9 cellular contexts compared by ENCODE assay signal in the genomic region with DNA sequence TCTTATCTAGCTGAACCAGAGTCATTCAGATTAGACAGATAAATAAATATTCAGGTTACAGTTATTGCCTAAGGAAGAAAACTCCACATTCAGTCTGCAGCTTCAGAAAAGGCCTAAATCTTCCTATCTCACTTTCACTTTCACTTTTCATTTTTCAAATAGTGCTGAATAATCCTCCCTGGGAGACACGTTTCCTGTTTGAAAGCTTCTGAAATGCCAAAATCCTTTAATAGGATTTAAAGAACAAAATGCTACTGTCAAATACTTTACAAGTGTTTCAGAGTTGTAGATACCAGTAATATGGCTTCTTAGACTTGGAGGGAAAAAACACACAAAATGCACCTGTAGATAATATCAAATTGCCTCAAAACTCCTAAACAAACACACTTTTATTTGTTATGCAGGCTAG. TPM values are rescaled to one million over a fixed set of nuclear protein-coding genes. Genes with fewer than 3 reads are reported as not detected.
DNase-seq lines count a peak whose midpoint lies in the region; ATAC-seq and TF ChIP-seq lines count a peak whose summit lies in the region.
"Had no signal": no experiment of that assay in that cellular context is flagged by ENCODE, and none has a peak within 500 bp of the region (broad histone marks: within the 10 kb centered on the region; RNA-seq: fewer than 3 reads in every experiment).

No MANE protein-coding gene starts in this region.

- DNase-seq in stimulated activated naive CD8-positive, alpha-beta T cell treated with anti-CD3 and anti-CD28 coated beads, Interleukin-15, Interleukin-2, amounts not matched to agents 100 U/mL and 50 U/mL, for 24 hours: no peak
- DNase-seq in OCI-M1 (lab: John Stamatoyannopoulos, UW) (peak; percentile 91), dermis microvascular lymphatic vessel endothelial cell (ENCODE audit: low read depth in 2 of 2) (peak; percentile 41 to 53), neural progenitor cell (ENCODE audit: low spot score) (no peak), activated gamma-delta T cell treated with Interleukin-2 at 50 U/mL for 16 hours (no peak), WERI-Rb-1 (no peak)
- DNase-seq in activated effector memory CD4-positive, alpha-beta T cell treated with Interleukin-2 at 50 U/mL for 16 hours: no peak

- H3K36me3 ChIP-seq in neural progenitor cell: peaks cover 9% of the 10 kb centered on the region
- H3K36me3 ChIP-seq in WERI-Rb-1: peaks cover 46% of the 10 kb centered on the region

- TF ChIP-seq CTCF in neural progenitor cell (IDR thresholded peaks at IDR 0.05) (no peak), WERI-Rb-1 (IDR thresholded peaks at IDR 0.05; ENCODE audit: low read depth, low read length) (no peak)

- H3K9ac ChIP-seq in neural progenitor cell: peak overlapping the region; percentile 40

- H4K20me1 ChIP-seq in neural progenitor cell (ENCODE audit: low read depth): peaks cover 31% of the 10 kb centered on the region

- no peak overlapping the region for H3K4me2 ChIP-seq in neural progenitor cell

- no peak for ATAC-seq in stimulated activated naive CD8-positive, alpha-beta T cell treated with anti-CD3 and anti-CD28 coated beads, Interleukin-15, Interleukin-2, amounts not matched to agents 100 U/mL and 50 U/mL, for 24 hours

- H3K4me1 ChIP-seq in neural progenitor cell: peaks cover 6% of the 10 kb centered on the region

- H3K9me3 Mint-ChIP-seq in stimulated activated naive CD8-positive, alpha-beta T cell treated with anti-CD3 and anti-CD28 coated beads, Interleukin-15, Interleukin-2, amounts not matched to agents 100 ng/mL and 50 ng/mL, for 24 hours: no peaks in the 10 kb centered on the region
- H3K9me3 Mint-ChIP-seq in neural progenitor cell: no peaks in the 10 kb centered on the region

- no peaks in the 10 kb centered on the region for H3K27me3 Mint-ChIP-seq in stimulated activated naive CD8-positive, alpha-beta T cell treated with anti-CD3 and anti-CD28 coated beads, Interleukin-15, Interleukin-2, amounts not matched to agents 100 ng/mL and 50 ng/mL, for 24 hours
- peaks cover 5% of the 10 kb centered on the region for H3K27me3 Mint-ChIP-seq in neural progenitor cell (ENCODE audit: insufficient read depth, low read depth)

- no peak overlapping the region for H2AFZ ChIP-seq in neural progenitor cell (replicated peaks)

- H3K9me3 ChIP-seq in neural progenitor cell (ENCODE audit: low read depth): no peaks in the 10 kb centered on the region
- H3K9me3 ChIP-seq in WERI-Rb-1 (ENCODE audit: severe bottlenecking): no peaks in the 10 kb centered on the region

- peak overlapping the region; percentile 86 for H3K4me3 Mint-ChIP-seq in stimulated activated naive CD8-positive, alpha-beta T cell treated with anti-CD3 and anti-CD28 coated beads, Interleukin-15, Interleukin-2, amounts not matched to agents 100 ng/mL and 50 ng/mL, for 24 hours
- H3K4me3 Mint-ChIP-seq in neural progenitor cell: no peak overlapping the region

- H3K4me1 Mint-ChIP-seq in stimulated activated naive CD8-positive, alpha-beta T cell treated with anti-CD3 and anti-CD28 coated beads, Interleukin-15, Interleukin-2, amounts not matched to agents 100 ng/mL and 50 ng/mL, for 24 hours (ENCODE audit: low read depth): peaks cover 45% of the 10 kb centered on the region
- peaks cover 22% of the 10 kb centered on the region for H3K4me1 Mint-ChIP-seq in neural progenitor cell

- peaks cover 63% of the 10 kb centered on the region for H3K79me2 ChIP-seq in neural progenitor cell (ENCODE audit: low read depth)

- peak overlapping the region; percentile 92 for H3K27ac Mint-ChIP-seq in stimulated activated naive CD8-positive, alpha-beta T cell treated with anti-CD3 and anti-CD28 coated beads, Interleukin-15, Interleukin-2, amounts not matched to agents 100 ng/mL and 50 ng/mL, for 24 hours
- no peak overlapping the region for H3K27ac Mint-ChIP-seq in neural progenitor cell

- H3K27ac ChIP-seq in neural progenitor cell: peak overlapping the region; percentile 1
- H3K27ac ChIP-seq in WERI-Rb-1: no peak overlapping the region

- H3K36me3 Mint-ChIP-seq in stimulated activated naive CD8-positive, alpha-beta T cell treated with anti-CD3 and anti-CD28 coated beads, Interleukin-15, Interleukin-2, amounts not matched to agents 100 ng/mL and 50 ng/mL, for 24 hours (ENCODE audit: low read depth): peaks cover 39% of the 10 kb centered on the region
- H3K36me3 Mint-ChIP-seq in neural progenitor cell: peaks cover 13% of the 10 kb centered on the region

- no peaks in the 10 kb centered on the region for H3K27me3 ChIP-seq in neural progenitor cell
- H3K27me3 ChIP-seq in WERI-Rb-1 (ENCODE audit: insufficient read depth, low read depth, severe bottlenecking): no peaks in the 10 kb centered on the region

- no peak overlapping the region for H3K4me3 ChIP-seq in neural progenitor cell
- no peak overlapping the region for H3K4me3 ChIP-seq in WERI-Rb-1 (ENCODE audit: low read depth, low read length)
- H3K4me3 ChIP-seq: lung had no signal

- H3F3A ChIP-seq in neural progenitor cell (ENCODE audit: low read depth): peaks cover 10% of the 10 kb centered on the region

RNA-seq across cellular contexts. Expression of a gene that starts 3.9 kb away (rescaled TPM):
- total RNA-seq in dermis microvascular lymphatic vessel endothelial cell (18.2 and 21.4 TPM in 2 replicates), neural progenitor cell (ENCODE audit: low replicate concordance) (29.7 and 33.2 TPM in 2 replicates)

Comparison
In these comparisons a context has a peak if more than half of its experiments do, and no peak if none do; other contexts are left out.
1. DNase-seq: peak in OCI-M1 (single experiment) and dermis microvascular lymphatic vessel endothelial cell (2 of 2); none in stimulated activated naive CD8-positive, alpha-beta T cell treated with anti-CD3 and anti-CD28 coated beads, Interleukin-15, Interleukin-2, amounts not matched to agents 100 U/mL and 50 U/mL, for 24 hours (single experiment), neural progenitor cell (single experiment), activated gamma-delta T cell treated with Interleukin-2 at 50 U/mL for 16 hours (single experiment), WERI-Rb-1 (single experiment) and activated effector memory CD4-positive, alpha-beta T cell treated with Interleukin-2 at 50 U/mL for 16 hours (single experiment).